8 cellular contexts compared by ENCODE assay signal in genomic region chr10:61397175-61397986, GRCh38. TPM values are rescaled to one million over a fixed set of nuclear protein-coding genes. Genes with fewer than 3 reads are reported as not detected.
DNase-seq lines count a peak whose midpoint lies in the region; ATAC-seq and TF ChIP-seq lines count a peak whose summit lies in the region.

No MANE protein-coding gene starts in this region.

- WGBS in thyroid gland, 2 donors, result 76 to 79% methylated on average over 7 of the region's 7 CpGs

- no peaks in the 10 kb centered on the region for H3K27me3 ChIP-seq in thyroid gland

- H3K4me3 ChIP-seq in mucosa of descending colon (no peak overlapping the region), thyroid gland (replicated peaks in 1 of 3) (peak overlapping the region in 1 of 3 donors; percentile 2)

- H3K36me3 ChIP-seq in mucosa of descending colon (ENCODE audit: low read depth) (no peaks in the 10 kb centered on the region), thyroid gland (no peaks in the 10 kb centered on the region)

- no peaks in the 10 kb centered on the region for H3K9me3 Mint-ChIP-seq in activated naive CD4-positive, alpha-beta T cell treated with anti-CD3 and anti-CD28 coated beads, Interleukin-2, amount 10 ng/mL, durations not matched to agents 7 days and 5 days
- H3K9me3 Mint-ChIP-seq in MCF 10A (ENCODE audit: unreplicated experiment), result no peaks in the 10 kb centered on the region

- no TSS peak for BruUV-seq in MCF 10A (replicated peaks; lab: Mats Ljungman, UMichigan)

- CTCF ChIA-PET in activated naive CD4-positive, alpha-beta T cell treated with anti-CD3 and anti-CD28 coated beads, Interleukin-2, amount 10 ng/mL, durations not matched to agents 7 days and 5 days (lab: Charles Lee), result no interaction called here
- CTCF ChIA-PET in MCF 10A (lab: Yijun Ruan, JAX), result no interaction called here

- H3K4me1 Mint-ChIP-seq in activated naive CD4-positive, alpha-beta T cell treated with anti-CD3 and anti-CD28 coated beads, Interleukin-2, amount 10 ng/mL, durations not matched to agents 7 days and 5 days, result peaks cover 10% of the 10 kb centered on the region
- peaks cover 8% of the 10 kb centered on the region for H3K4me1 Mint-ChIP-seq in MCF 10A (ENCODE audit: insufficient read depth, unreplicated experiment)

- peak overlapping the region; percentile 45 for H3K4me3 Mint-ChIP-seq in activated naive CD4-positive, alpha-beta T cell treated with anti-CD3 and anti-CD28 coated beads, Interleukin-2, amount 10 ng/mL, durations not matched to agents 7 days and 5 days
- H3K4me3 Mint-ChIP-seq in MCF 10A (ENCODE audit: unreplicated experiment), result peak overlapping the region; percentile 58

- no peak for TF ChIP-seq CTCF in MCF 10A (IDR thresholded peaks at IDR 0.05; ENCODE audit: unreplicated experiment)
- TF ChIP-seq CTCF in mucosa of descending colon (IDR thresholded peaks at IDR 0.05), result no peak
- no peak for TF ChIP-seq CTCF in thyroid gland (IDR thresholded peaks at IDR 0.05)

- TF ChIP-seq POLR2A in thyroid gland (IDR thresholded peaks at IDR 0.05), result no peak

- no peak overlapping the region for H3K27ac Mint-ChIP-seq in activated naive CD4-positive, alpha-beta T cell treated with anti-CD3 and anti-CD28 coated beads, Interleukin-2, amount 10 ng/mL, durations not matched to agents 7 days and 5 days
- peak overlapping the region; percentile 73 for H3K27ac Mint-ChIP-seq in MCF 10A (ENCODE audit: low read depth, unreplicated experiment)

- no peak for DNase-seq in activated naive CD4-positive, alpha-beta T cell treated with anti-CD3 and anti-CD28 coated beads, Interleukin-2, amount 10 ng/mL, durations not matched to agents 7 days and 5 days
- DNase-seq in activated naive CD4-positive, alpha-beta T cell treated with Interleukin-2 at 50 U/mL for 16 hours, result no peak
- DNase-seq in LHCN-M2 (ENCODE audit: low read depth) (peak; percentile 81), MCF 10A (ENCODE audit: unreplicated experiment) (peak; percentile 64), mucosa of descending colon (no peak), thyroid gland (no peak), NCI-H2171 treated with DMSO at 0.1 percent for 48 hours (lab: John Stamatoyannopoulos, UW) (no peak)

- H3K9me3 ChIP-seq in mucosa of descending colon (no peaks in the 10 kb centered on the region), thyroid gland (no peaks in the 10 kb centered on the region)

- ATAC-seq in mucosa of descending colon, result peak; percentile 44
- no peak for ATAC-seq in GM21723 (IDR thresholded peaks at IDR 0.05; ENCODE audit: unreplicated experiment)

- intact Hi-C loops in MCF 10A (cut with micrococcal nuclease) (no loop called here), mucosa of descending colon (cut with DNase I, micrococcal nuclease) (no loop called here), thyroid gland (cut with DNase I) (no loop called here)

- POLR2A ChIA-PET in MCF 10A (lab: Yijun Ruan, JAX), result interaction anchor here (0.5 to 3.0 kb wide), 8 partner anchors 22 to 1409 kb away, joined by 3 to 15 read pairs (median 3); partner anchors contain the start of gene TMEM26

- peak overlapping the region in 1 of 3 donors; percentile 0 for H3K27ac ChIP-seq in thyroid gland

- H3K36me3 Mint-ChIP-seq in activated naive CD4-positive, alpha-beta T cell treated with anti-CD3 and anti-CD28 coated beads, Interleukin-2, amount 10 ng/mL, durations not matched to agents 7 days and 5 days, result no peaks in the 10 kb centered on the region
- no peaks in the 10 kb centered on the region for H3K36me3 Mint-ChIP-seq in MCF 10A (ENCODE audit: insufficient read depth, unreplicated experiment)

- no peaks in the 10 kb centered on the region for H3K27me3 Mint-ChIP-seq in activated naive CD4-positive, alpha-beta T cell treated with anti-CD3 and anti-CD28 coated beads, Interleukin-2, amount 10 ng/mL, durations not matched to agents 7 days and 5 days
- no peaks in the 10 kb centered on the region for H3K27me3 Mint-ChIP-seq in MCF 10A (ENCODE audit: insufficient read depth, unreplicated experiment)

- no peaks in the 10 kb centered on the region for H3K4me1 ChIP-seq in mucosa of descending colon (ENCODE audit: low read depth)
- peaks cover 11 to 19% of the 10 kb centered on the region in 2 donors for H3K4me1 ChIP-seq in thyroid gland

RNA-seq across cellular contexts. Expression of gene TMEM26, which starts 55.8 kb away (rescaled TPM):
- total RNA-seq in LHCN-M2 (2014; rRNA removed), result 0.71 and 1.8 TPM in 2 replicates
- polyA plus RNA-seq in LHCN-M2 (2012), result 0.26 TPM
- not detected in 2 replicates for total RNA-seq in MCF 10A (2022)
- total RNA-seq in mucosa of descending colon, result 1 to 10 TPM in 1 of 3 donors, under 1 TPM in 2; 0.75 to 1.2 (median 0.95) TPM
- under 1 TPM; 0.29 to 0.89 (median 0.54) TPM for total RNA-seq in thyroid gland

Comparison
In these comparisons a context has a peak if more than half of its experiments do, and no peak if none do; other contexts are left out.
1. DNase-seq: peak in LHCN-M2 (single experiment) and MCF 10A (single experiment); none in activated naive CD4-positive, alpha-beta T cell treated with anti-CD3 and anti-CD28 coated beads, Interleukin-2, amount 10 ng/mL, durations not matched to agents 7 days and 5 days (single experiment), activated naive CD4-positive, alpha-beta T cell treated with Interleukin-2 at 50 U/mL for 16 hours (single experiment), mucosa of descending colon (0 of 3), thyroid gland (0 of 2) and NCI-H2171 treated with DMSO at 0.1 percent for 48 hours (single experiment).